21 cellular contexts compared by ENCODE assay signal in genomic region chr10:77069020-77069419, GRCh38.
"Had no signal": no experiment of that assay in that cellular context is flagged by ENCODE, and none has a peak within 500 bp of the region (broad histone marks: within the 10 kb centered on the region; RNA-seq: fewer than 3 reads in every experiment).

No MANE protein-coding gene starts in this region.

- H3K9me3 ChIP-seq: colonic mucosa, left ventricle myocardium inferior, mucosa of descending colon, psoas muscle, testis had no signal

- H3K36me3 ChIP-seq: colonic mucosa, left ventricle myocardium inferior, neural progenitor cell had no signal

- H3K4me3 ChIP-seq: colonic mucosa, left ventricle myocardium inferior, mucosa of descending colon, neural progenitor cell, psoas muscle, testis had no signal

- H3K4me1 ChIP-seq: colonic mucosa, neural progenitor cell, psoas muscle, testis had no signal

- H3K27me3 ChIP-seq: colonic mucosa, neural progenitor cell, testis had no signal

- DNase-seq: activated CD4-positive, alpha-beta memory T cell treated with anti-CD3 and anti-CD28 coated beads for 36 hours; activated CD4-positive, alpha-beta T cell treated with anti-CD3 and anti-CD28 coated beads for 36 hours; activated naive CD8-positive, alpha-beta T cell treated with anti-CD3 and anti-CD28 coated beads for 36 hours; activated T-cell treated with anti-CD3 and anti-CD28 coated beads for 4 hours; amygdala; colonic mucosa; erythroblast; immature natural killer cell; kidney glomerular epithelial cell; left ventricle myocardium inferior; mammary epithelial cell; mucosa of descending colon; naive B cell; psoas muscle; right cardiac atrium; small intestine; stimulated activated CD4-positive, alpha-beta T cell treated with anti-CD3 and anti-CD28 coated beads, Interleukin-15, amount 100 ng/mL, for 24 hours; stimulated activated CD4-positive, alpha-beta T cell treated with anti-CD3 and anti-CD28 coated beads, Interleukin-2, amount 100 ng/mL, for 48 hours; T-helper 17 cell; testis had no signal

- H3K27ac ChIP-seq: colonic mucosa, left ventricle myocardium inferior, neural progenitor cell, psoas muscle, testis had no signal
